14 cellular contexts compared by ENCODE assay signal in genomic region chr6:46053034-46053933, GRCh38. TPM values are rescaled to one million over a fixed set of nuclear protein-coding genes. Genes with fewer than 3 reads are reported as not detected.
A peak's percentile ranks its signal among the peaks of the same experiment; 100 is the strongest.
DNase-seq lines count a peak whose midpoint lies in the region; ATAC-seq and TF ChIP-seq lines count a peak whose summit lies in the region.
"Had no signal": no experiment of that assay in that cellular context is flagged by ENCODE, and none has a peak within 500 bp of the region (broad histone marks: within the 10 kb centered on the region; RNA-seq: fewer than 3 reads in every experiment).

No MANE protein-coding gene starts in this region.

- no peaks in the 10 kb centered on the region for H3K36me3 ChIP-seq in stomach smooth muscle (ENCODE audit: control insufficient read depth in 2 of 2, insufficient read depth in 2 of 2, low read length in 2 of 2)

- H3K9me3 ChIP-seq in stomach smooth muscle (ENCODE audit: control insufficient read depth in 2 of 2, low read length in 2 of 2): no peaks in the 10 kb centered on the region

- H3K27me3 ChIP-seq in stomach smooth muscle (ENCODE audit: control insufficient read depth in 1 of 2, insufficient read depth in 2 of 2, low read length in 2 of 2): peaks cover 0 to 2% of the 10 kb centered on the region in 2 donors

- no peak for TF ChIP-seq CTCF in cardiac fibroblast (IDR thresholded peaks at IDR 0.05; ENCODE audit: low read depth, low read length)

- H3K4me3 ChIP-seq in cardiac fibroblast (replicated peaks in 1 of 2; ENCODE audit: low read depth in 2 of 2, low read length in 2 of 2) (no peak overlapping the region), stomach smooth muscle (ENCODE audit: low read length in 2 of 2) (no peak overlapping the region)

- no peak overlapping the region for H3K9ac ChIP-seq in stomach smooth muscle (ENCODE audit: low read length in 2 of 2)

- no peaks in the 10 kb centered on the region for H3K4me1 ChIP-seq in stomach smooth muscle (ENCODE audit: control insufficient read depth, insufficient read depth, low read length)

- H3K27ac ChIP-seq in stomach smooth muscle (ENCODE audit: low read length): peak overlapping the region; percentile 6
- H3K27ac ChIP-seq: HL-60 had no signal

- DNase-seq in NCI-H1417 (lab: John Stamatoyannopoulos, UW) (peak in 2 of 3 experiments; percentile 1 to 57), NCI-H1417 treated with DMSO at 0.1 percent for 48 hours (lab: John Stamatoyannopoulos, UW) (no peak), cardiac fibroblast (ENCODE audit: low read depth in 2 of 2) (peak; percentile 59 to 86), left lobe of liver (ENCODE audit: low spot score) (no peak), NCI-H1694 treated with DMSO at 0.1 percent for 48 hours (lab: John Stamatoyannopoulos, UW) (no peak), NOMO-1 (lab: John Stamatoyannopoulos, UW; ENCODE audit: unreplicated experiment in 2 of 2) (no peak), COR-L47 (lab: John Stamatoyannopoulos, UW) (no peak)
- DNase-seq: activated CD4-positive, alpha-beta T cell treated with anti-CD3 and anti-CD28 coated beads, Interleukin-2, amount 50 U/mL, for 1 hour; amygdala; DMS79; NCI-H526 treated with DMSO at 0.1 percent for 48 hours had no signal

- ATAC-seq in left lobe of liver: peak; percentile 67

RNA-seq across cellular contexts. Expression of gene CLIC5, which starts 37.6 kb away (rescaled TPM):
- 0.28 TPM for total RNA-seq in left lobe of liver
- total RNA-seq: osteocyte had no signal

Comparison
In these comparisons a context has a peak if more than half of its experiments do, and no peak if none do; other contexts are left out.
1. DNase-seq: peak in NCI-H1417 (2 of 3) and cardiac fibroblast (2 of 2); none in NCI-H1417 treated with DMSO at 0.1 percent for 48 hours (single experiment), left lobe of liver (single experiment), NCI-H1694 treated with DMSO at 0.1 percent for 48 hours (single experiment), NOMO-1 (0 of 2) and COR-L47 (single experiment).